In genomic region chr3:187833375-187833774, GRCh38 we compare ENCODE assay signal across 29 cellular contexts.
"Had no signal": no experiment of that assay in that cellular context is flagged by ENCODE, and none has a peak within 500 bp of the region (broad histone marks: within the 10 kb centered on the region; RNA-seq: fewer than 3 reads in every experiment).

No MANE protein-coding gene starts in this region.

- H3K4me3 Mint-ChIP-seq: activated CD8-positive, alpha-beta T cell treated with anti-CD3 and anti-CD28 coated beads for 36 hours; activated naive CD4-positive, alpha-beta T cell treated with anti-CD3 and anti-CD28 coated beads for 36 hours; activated naive CD8-positive, alpha-beta T cell treated with anti-CD3 and anti-CD28 coated beads, Interleukin-2, amount 50 U/mL, for 24 hours; effector memory CD8-positive, alpha-beta T cell had no signal

- H3K27ac Mint-ChIP-seq: activated CD8-positive, alpha-beta T cell treated with anti-CD3 and anti-CD28 coated beads for 36 hours; activated naive CD4-positive, alpha-beta T cell treated with anti-CD3 and anti-CD28 coated beads, Interleukin-2, amount 50 U/mL, for 72 hours; activated T-helper 17 cell treated with anti-CD3 and anti-CD28 coated beads, Interleukin-2, amount 50 U/mL, for 72 hours; effector memory CD8-positive, alpha-beta T cell had no signal

- ATAC-seq: body of pancreas; effector memory CD8-positive, alpha-beta T cell; foreskin keratinocyte; gastrocnemius medialis; heart left ventricle had no signal

- DNase-seq: activated CD4-positive, alpha-beta T cell treated with anti-CD3 and anti-CD28 coated beads for 48 hours; activated CD4-positive, alpha-beta T cell treated with anti-CD3 and anti-CD28 coated beads, Interleukin-2, amount 50 U/mL, for 1 hour; activated CD4-positive, alpha-beta T cell treated with anti-CD3 and anti-CD28 coated beads, Interleukin-2, amount 50 U/mL, for 48 hours; activated CD4-positive, CD25-positive, alpha-beta regulatory T cell; activated CD4-positive, CD25-positive, alpha-beta regulatory T cell treated with anti-CD3 and anti-CD28 coated beads, Interleukin-2, amount 50 U/mL, for 72 hours; activated CD8-positive, alpha-beta memory T cell treated with anti-CD3 and anti-CD28 coated beads for 24 hours; activated CD8-positive, alpha-beta T cell treated with anti-CD3 and anti-CD28 coated beads for 36 hours; activated effector memory CD4-positive, alpha-beta T cell treated with Interleukin-2 at 50 U/mL for 16 hours; activated gamma-delta T cell treated with Interleukin-2 at 50 U/mL for 16 hours; activated naive CD4-positive, alpha-beta T cell treated with anti-CD3 and anti-CD28 coated beads for 36 hours; activated naive CD8-positive, alpha-beta T cell treated with anti-CD3 and anti-CD28 coated beads, Interleukin-2, amount 50 U/mL, for 24 hours; activated T-cell treated with anti-CD3 and anti-CD28 coated beads, Interleukin-2, amount 50 U/mL, for 48 hours; adrenal gland; amygdala; aorta; body of pancreas; caudate nucleus; cortex of kidney; dermis blood vessel endothelial cell; effector CD4-positive, alpha-beta T cell; effector memory CD8-positive, alpha-beta T cell; erythroblast; foreskin keratinocyte; gastrocnemius medialis; glutamatergic neuron; heart left ventricle; T-helper 2 cell had no signal

- H3K9me3 Mint-ChIP-seq: activated naive CD8-positive, alpha-beta T cell treated with anti-CD3 and anti-CD28 coated beads, Interleukin-2, amount 50 U/mL, for 24 hours had no signal

- H3K27me3 Mint-ChIP-seq: activated CD8-positive, alpha-beta T cell treated with anti-CD3 and anti-CD28 coated beads for 36 hours; activated T-helper 17 cell treated with anti-CD3 and anti-CD28 coated beads, Interleukin-2, amount 50 U/mL, for 72 hours; effector memory CD8-positive, alpha-beta T cell had no signal
